Comparison of ENCODE assay signal across 8 cellular contexts in genomic region chr13:99617474-99618255, GRCh38. TPM values are rescaled to one million over a fixed set of nuclear protein-coding genes. Genes with fewer than 3 reads are reported as not detected.
DNase-seq lines count a peak whose midpoint lies in the region; ATAC-seq and TF ChIP-seq lines count a peak whose summit lies in the region.

No MANE protein-coding gene starts in this region.

- H3K9me3 ChIP-seq in CD4-positive, alpha-beta T cell (ENCODE audit: control insufficient read depth, low read length), result no peaks in the 10 kb centered on the region

- H3K4me3 Mint-ChIP-seq in CD4-positive, alpha-beta T cell, result no peak overlapping the region

- H3K9me3 Mint-ChIP-seq in CD4-positive, alpha-beta T cell, result no peaks in the 10 kb centered on the region

- no peak overlapping the region for H3K27ac Mint-ChIP-seq in CD4-positive, alpha-beta T cell

- CTCF ChIA-PET in CD4-positive, alpha-beta T cell (lab: Charles Lee), result no interaction called here

- H3K4me1 Mint-ChIP-seq in CD4-positive, alpha-beta T cell (ENCODE audit: low read depth), result peaks cover 46% of the 10 kb centered on the region

- POLR2A ChIA-PET in CD4-positive, alpha-beta T cell (lab: Charles Lee), result no interaction called here

- no peaks in the 10 kb centered on the region for H3K27me3 Mint-ChIP-seq in CD4-positive, alpha-beta T cell

- DNase-seq in CD4-positive, alpha-beta T cell, result peak in 4 of 10 experiments; percentile 12 to 16 (median 13)
- DNase-seq in NCI-H526 (lab: John Stamatoyannopoulos, UW) (peak; percentile 30 to 83), lung microvascular endothelial cell (ENCODE audit: low read depth in 2 of 2) (peak; percentile 45 to 61), NCI-H345 treated with DMSO at 0.1 percent for 48 hours (lab: John Stamatoyannopoulos, UW; ENCODE audit: unreplicated experiment) (no peak), SK-N-DZ (ENCODE audit: low spot score) (no peak)

- intact Hi-C loops in CD4-positive, alpha-beta T cell (cut with DNase I, micrococcal nuclease), result no loop called here

- H3K36me3 Mint-ChIP-seq in CD4-positive, alpha-beta T cell (ENCODE audit: low read depth), result no peaks in the 10 kb centered on the region

- ATAC-seq in CD4-positive, alpha-beta T cell (ENCODE audit: poor library complexity), result peak; percentile 43
- ATAC-seq in GM19351 (IDR thresholded peaks at IDR 0.05; ENCODE audit: unreplicated experiment) (peak; percentile 60), GM19324 (IDR thresholded peaks at IDR 0.05; ENCODE audit: low FRiP score, unreplicated experiment) (no peak)

- TF ChIP-seq CTCF in CD4-positive, alpha-beta T cell (IDR thresholded peaks at IDR 0.05), result peak; percentile 32

- no peaks in the 10 kb centered on the region for H3K27me3 ChIP-seq in CD4-positive, alpha-beta T cell (ENCODE audit: control insufficient read depth, insufficient read depth, low read length)

- H3K27ac ChIP-seq in CD4-positive, alpha-beta T cell (ENCODE audit: low read depth, low read length), result no peak overlapping the region
- peak overlapping the region; percentile 8 for H3K27ac ChIP-seq in cingulate gyrus (ENCODE audit: low read depth, low read length)

RNA-seq across cellular contexts. Expression of gene CLYBL, which starts 11.2 kb away (rescaled TPM):
- total RNA-seq in CD4-positive, alpha-beta T cell, result 1 to 10 TPM; 4.7 to 6.4 TPM
- total RNA-seq in lung microvascular endothelial cell, result 0.99 and 2.0 TPM in 2 replicates
- 0.41 and 3.1 TPM in 2 replicates for polyA plus RNA-seq in SK-N-DZ (2014; cell fraction: cytosol; rRNA removed)
- polyA plus RNA-seq in SK-N-DZ (2014; cell fraction: nucleus; rRNA removed), result 0.52 and 1.2 TPM in 2 replicates

Comparison
In these comparisons a context has a peak if more than half of its experiments do, and no peak if none do; other contexts are left out.
1. DNase-seq: peak in NCI-H526 (2 of 2) and lung microvascular endothelial cell (2 of 2); none in NCI-H345 treated with DMSO at 0.1 percent for 48 hours (single experiment) and SK-N-DZ (single experiment).